ENCODE assay signal across 24 cellular contexts in the genomic region with DNA sequence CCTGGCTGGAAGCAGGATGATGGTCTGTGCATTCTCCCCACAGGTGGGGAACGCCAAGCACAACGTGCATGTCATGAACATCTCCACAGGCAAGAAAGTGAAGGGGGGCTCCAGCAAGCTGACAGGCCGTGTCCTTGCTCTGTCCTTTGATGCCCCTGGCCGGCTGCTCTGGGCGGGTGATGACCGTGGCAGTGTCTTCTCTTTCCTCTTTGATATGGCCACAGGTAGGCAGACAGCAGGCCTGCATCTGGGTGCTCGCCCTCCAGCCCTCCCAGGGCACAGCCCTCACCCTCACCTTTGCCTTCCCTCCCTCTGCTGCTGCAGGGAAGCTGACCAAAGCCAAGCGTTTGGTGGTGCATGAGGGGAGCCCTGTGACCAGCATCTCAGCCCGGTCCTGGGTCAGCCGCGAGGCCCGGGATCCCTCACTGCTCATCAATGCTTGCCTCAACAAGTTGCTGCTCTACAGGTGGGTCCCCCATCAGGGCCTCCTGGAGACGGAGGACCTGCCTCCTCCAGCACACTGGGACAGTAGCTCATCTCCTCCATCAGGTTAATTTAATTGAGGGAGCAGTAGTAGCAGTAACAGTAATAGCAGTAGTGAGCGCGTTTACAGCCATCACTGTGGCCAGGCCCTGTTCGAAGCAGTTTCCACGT. TPM values are rescaled to one million over a fixed set of nuclear protein-coding genes. Genes with fewer than 3 reads are reported as not detected.
DNase-seq lines count a peak whose midpoint lies in the region; ATAC-seq, FAIRE-seq and TF ChIP-seq lines count a peak whose summit lies in the region.
"Had no signal": no experiment of that assay in that cellular context is flagged by ENCODE, and none has a peak within 500 bp of the region (broad histone marks: within the 10 kb centered on the region; RNA-seq: fewer than 3 reads in every experiment).

No MANE protein-coding gene starts in this region.

- ATAC-seq in K562, result no peak
- no peak for ATAC-seq in HG02840 (IDR thresholded peaks at IDR 0.05; ENCODE audit: low FRiP score, unreplicated experiment)

- H3K4me3 ChIP-seq in HEK293 (ENCODE audit: low read depth, low read length) (no peak overlapping the region), K562 (no peak overlapping the region), neutrophil (ENCODE audit: low read depth in 1 of 2, low read length in 1 of 2) (no peak overlapping the region)
- H3K4me3 ChIP-seq: BLaER1 had no signal

- 75% methylated on average over 7 of the region's 17 CpGs for WGBS in K562 (ENCODE audit: insufficient coverage, low coverage, missing lambda C conversion rate)

- H4K20me1 ChIP-seq in K562 (replicated peaks; ENCODE audit: control insufficient read depth, insufficient read depth, low read length), result no peaks in the 10 kb centered on the region
- H4K20me1 ChIP-seq: BLaER1 had no signal

- TF ChIP-seq CTCF in HEK293 (tag by site-specific recombination; IDR thresholded peaks at IDR 0.05) (no peak), K562 (IDR thresholded peaks at IDR 0.05 in 2 of 3, conservative IDR thresholded peaks at IDR 0.05 in 1 of 3; ENCODE audit: insufficient read depth in 2 of 3, low read depth in 1 of 3, low read length in 3 of 3) (no peak), neutrophil (IDR thresholded peaks at IDR 0.05) (no peak)

- CTCF ChIA-PET in HEK293 (lab: Yijun Ruan, JAX), result interaction anchor here (0.6 kb wide), 1 partner anchor 8 kb away, joined by 3 read pairs; no protein-coding TSS in a partner anchor
- CTCF ChIA-PET in K562 (lab: Yijun Ruan, JAX; ENCODE audit: low intra/inter-chr PET ratio), result no interaction called here

- TF ChIP-seq EP300 in K562 (IDR thresholded peaks at IDR 0.05; ENCODE audit: low read length), result no peak

- no peak for DNase-seq in K562 (ENCODE audit: extremely low read depth in 1 of 4, low spot score in 3 of 4)
- no peak for DNase-seq in mesenteric fat pad (ENCODE audit: low spot score)
- DNase-seq: 8988T; ACHN; BE2C; C1 segment of cervical spinal cord; CD4-positive, alpha-beta memory T cell; CD4-positive, CD25-positive, alpha-beta regulatory T cell; CD8-positive, alpha-beta memory T cell; COR-L47; DMS 273 treated with DMSO at 0.1 percent for 48 hours; DMS153; DMS53; DMS79; DND-41; EL; GF-D8 had no signal

- TF ChIP-seq POLR2A in K562 (conservative IDR thresholded peaks at IDR 0.05), result no peak

- no peak for FAIRE-seq in K562 (lab: Jason Lieb, UNC)
- FAIRE-seq: A204.1, GM12891, GM19239 had no signal

- H2AFZ ChIP-seq in K562 (ENCODE audit: low read depth, low read length), result no peak overlapping the region

- intact Hi-C loops in K562 (cut with micrococcal nuclease), result no loop called here

- no peak for TF ChIP-seq RAD21 in K562 (CRISPR knock-in tag; conservative IDR thresholded peaks at IDR 0.05 in 1 of 2, IDR thresholded peaks at IDR 0.05 in 1 of 2)

- no peak overlapping the region for H3K9ac ChIP-seq in K562 (ENCODE audit: insufficient read depth in 1 of 2, low read depth in 2 of 2, low read length in 2 of 2)
- H3K9ac ChIP-seq: BLaER1 had no signal

- in situ Hi-C loops in K562 (cut with MboI), result no loop called here

- no peak overlapping the region for H3K4me2 ChIP-seq in K562 (ENCODE audit: insufficient read depth, low read length)
- H3K4me2 ChIP-seq: BLaER1 had no signal

- no peak overlapping the region for H3K27ac ChIP-seq in HEK293 (ENCODE audit: extremely low read depth, low read depth, low read length)
- H3K27ac ChIP-seq in K562 (ENCODE audit: extremely low read depth, low read depth, low read length), result no peak overlapping the region
- peak overlapping the region; percentile 13 for H3K27ac ChIP-seq in neutrophil
- H3K27ac ChIP-seq: BLaER1 had no signal

- no TSS peak for BruUV-seq in K562 (replicated peaks; lab: Mats Ljungman, UMichigan)

- no peaks in the 10 kb centered on the region for H3K9me1 ChIP-seq in K562 (ENCODE audit: control insufficient read depth, insufficient read depth, low read length)

- H3K27me3 ChIP-seq in K562 (ENCODE audit: control insufficient read depth in 2 of 2, insufficient read depth in 2 of 2, low read length in 2 of 2) (no peaks in the 10 kb centered on the region), neutrophil (no peaks in the 10 kb centered on the region)
- H3K27me3 ChIP-seq: BE2C had no signal

- H3K4me1 ChIP-seq in HEK293 (ENCODE audit: control insufficient read depth, insufficient read depth, low read length) (peaks cover 3% of the 10 kb centered on the region; the same call in 1 of the 2 replicates), K562 (replicated peaks in 1 of 2; ENCODE audit: control insufficient read depth in 2 of 2, insufficient read depth in 2 of 2, low read length in 2 of 2) (peaks cover 2 to 29% of the 10 kb centered on the region in 2 experiments; a peak in 3 of 5 replicates), neutrophil (ENCODE audit: control insufficient read depth in 1 of 2, insufficient read depth in 1 of 2, low read depth in 1 of 2, low read length in 1 of 2) (peaks cover 10 to 20% of the 10 kb centered on the region in 2 experiments)
- H3K4me1 ChIP-seq: BE2C had no signal

- H3K36me3 ChIP-seq in HEK293 (ENCODE audit: control insufficient read depth in 2 of 2, insufficient read depth in 1 of 2, low read length in 2 of 2) (peaks cover 0 to 65% of the 10 kb centered on the region in 2 experiments), K562 (ENCODE audit: control insufficient read depth, insufficient read depth, low read length) (peaks cover 46% of the 10 kb centered on the region; the same call in 2 of the 3 replicates), neutrophil (peaks cover 49% of the 10 kb centered on the region)

- POLR2A ChIA-PET in HEK293 (lab: Yijun Ruan, JAX) (interaction anchor here (1.0 kb wide), 1 partner anchor 23 kb away, joined by 4 read pairs; no protein-coding TSS in a partner anchor), K562 (lab: Yijun Ruan, JAX) (no interaction called here)

- H3K9me3 ChIP-seq in HEK293 (ENCODE audit: control insufficient read depth, insufficient read depth, low read depth, low read length) (no peaks in the 10 kb centered on the region), K562 (replicated peaks; ENCODE audit: control insufficient read depth, insufficient read depth, low read depth, low read length) (no peaks in the 10 kb centered on the region), neutrophil (no peaks in the 10 kb centered on the region)
- H3K9me3 ChIP-seq: BE2C, BLaER1 had no signal

- peaks cover 12% of the 10 kb centered on the region for H3K79me2 ChIP-seq in K562 (ENCODE audit: control insufficient read depth, insufficient read depth, low read length)

TF ChIP-seq in HEK293, 187 proteins besides CTCF, POLR2A, EP300 and RAD21:
- TF ChIP-seq SCRT1 (tag by site-specific recombination; IDR thresholded peaks at IDR 0.05; ENCODE audit: borderline replicate concordance) (peak; percentile 96), SCRT2 (tag by site-specific recombination; IDR thresholded peaks at IDR 0.05) (peak; percentile 92), ZNF157 (tag by site-specific recombination; IDR thresholded peaks at IDR 0.05) (no peak)

TF ChIP-seq in K562, 482 proteins besides CTCF, POLR2A, EP300 and RAD21:
- TF ChIP-seq RBFOX2 (IDR thresholded peaks at IDR 0.05; ENCODE audit: low read depth, low read length) (0 out of 2 replicates have a peak, but pooled peaks have one; percentile 51), SMARCA5 (IDR thresholded peaks at IDR 0.05) (no peak), POLR2G (IDR thresholded peaks at IDR 0.05; ENCODE audit: low read depth, low read length) (0 out of 2 replicates have a peak, but pooled peaks have one; percentile 32)
TF ChIP-seq in K562: peak in this region for 2.

RNA-seq across cellular contexts. Expression of gene WDR13, which starts 4.6 kb away (rescaled TPM):
- total RNA-seq in K562 (2011; cell fraction: chromatin; rRNA removed; ENCODE audit: low replicate concordance), result 81.3 and 231 TPM in 2 replicates
- total RNA-seq in K562 (2011; cell fraction: nucleolus; rRNA removed), result 191 and 205 TPM in 2 replicates
- 102 and 125 TPM in 2 replicates for total RNA-seq in K562 (2011; cell fraction: nucleoplasm; rRNA removed)
- total RNA-seq in K562 (2014; rRNA removed) (38.7 and 76.8 TPM in 2 replicates), K562 (2014; rRNA removed; fragmentation: Illumina TruSeq; extraction: Trizol) (10.8 and 17.1 TPM in 2 replicates), K562 (2015; rRNA removed; fragmentation: Illumina TruSeq; extraction: Trizol) (27.3 and 31.4 TPM in 2 replicates), K562 (2021) (64.7 and 70.5 TPM in 2 replicates), mesenteric fat pad (96.9 TPM)
- polyA plus RNA-seq in K562 (2011; rRNA removed) (36.4 and 76.3 TPM in 2 replicates), K562 (2014; fragmentation: Illumina TruSeq; extraction: Trizol) (30.4 and 54.9 TPM in 2 replicates), K562 (2014; fragmentation: Nextera tagmentation; extraction: Ambion mirVana) (10 to 100 TPM in 1 of 2 experiments, 1 to 10 TPM in 1; 7.4 to 16.0 TPM), K562 (2014; rRNA removed) (49.1 and 73.2 TPM in 2 replicates)
- polyA plus RNA-seq in K562 (2011; cell fraction: cytosol; rRNA removed), result 94.9 and 138 TPM in 2 replicates
- polyA plus RNA-seq in K562 (2011; cell fraction: nucleus; rRNA removed), result 246 and 327 TPM in 2 replicates
- 154 and 236 TPM in 2 replicates for polyA plus RNA-seq in K562 (2012)
- polyA minus RNA-seq in K562 (2011; rRNA and poly(A)+ RNA removed), result 25.8 and 28.7 TPM in 2 replicates
- 32.3 and 69.8 TPM in 2 replicates for polyA minus RNA-seq in K562 (2011; cell fraction: cytosol; rRNA and poly(A)+ RNA removed)
- polyA minus RNA-seq in K562 (2011; cell fraction: nucleus; rRNA and poly(A)+ RNA removed), result 37.7 and 74.4 TPM in 2 replicates

RNA-seq across cellular contexts. Expression of gene RBM3, which starts 27.6 kb away (rescaled TPM):
- 281 and 417 TPM in 2 replicates for total RNA-seq in K562 (2011; cell fraction: chromatin; rRNA removed; ENCODE audit: low replicate concordance)
- 299 and 322 TPM in 2 replicates for total RNA-seq in K562 (2011; cell fraction: nucleolus; rRNA removed)
- total RNA-seq in K562 (2011; cell fraction: nucleoplasm; rRNA removed), result 302 and 316 TPM in 2 replicates
- total RNA-seq in K562 (2014; rRNA removed) (136 and 164 TPM in 2 replicates), K562 (2014; rRNA removed; fragmentation: Illumina TruSeq; extraction: Trizol) (272 and 376 TPM in 2 replicates), K562 (2015; rRNA removed; fragmentation: Illumina TruSeq; extraction: Trizol) (221 and 223 TPM in 2 replicates), K562 (2021) (148 and 187 TPM in 2 replicates), mesenteric fat pad (343 TPM)
- polyA plus RNA-seq in K562 (2011; rRNA removed) (194 and 209 TPM in 2 replicates), K562 (2014; fragmentation: Illumina TruSeq; extraction: Trizol) (221 and 255 TPM in 2 replicates), K562 (2014; fragmentation: Nextera tagmentation; extraction: Ambion mirVana) (10 to 100 TPM; 70.3 to 97.1 TPM), K562 (2014; rRNA removed) (246 and 259 TPM in 2 replicates)
- 115 and 202 TPM in 2 replicates for polyA plus RNA-seq in K562 (2011; cell fraction: cytosol; rRNA removed)
- 205 and 262 TPM in 2 replicates for polyA plus RNA-seq in K562 (2011; cell fraction: nucleus; rRNA removed)
- polyA plus RNA-seq in K562 (2012), result 193 and 291 TPM in 2 replicates
- polyA minus RNA-seq in K562 (2011; rRNA and poly(A)+ RNA removed), result 284 and 313 TPM in 2 replicates
- 86.3 and 98.5 TPM in 2 replicates for polyA minus RNA-seq in K562 (2011; cell fraction: cytosol; rRNA and poly(A)+ RNA removed)
- 124 and 190 TPM in 2 replicates for polyA minus RNA-seq in K562 (2011; cell fraction: nucleus; rRNA and poly(A)+ RNA removed)
